In the genomic region with DNA sequence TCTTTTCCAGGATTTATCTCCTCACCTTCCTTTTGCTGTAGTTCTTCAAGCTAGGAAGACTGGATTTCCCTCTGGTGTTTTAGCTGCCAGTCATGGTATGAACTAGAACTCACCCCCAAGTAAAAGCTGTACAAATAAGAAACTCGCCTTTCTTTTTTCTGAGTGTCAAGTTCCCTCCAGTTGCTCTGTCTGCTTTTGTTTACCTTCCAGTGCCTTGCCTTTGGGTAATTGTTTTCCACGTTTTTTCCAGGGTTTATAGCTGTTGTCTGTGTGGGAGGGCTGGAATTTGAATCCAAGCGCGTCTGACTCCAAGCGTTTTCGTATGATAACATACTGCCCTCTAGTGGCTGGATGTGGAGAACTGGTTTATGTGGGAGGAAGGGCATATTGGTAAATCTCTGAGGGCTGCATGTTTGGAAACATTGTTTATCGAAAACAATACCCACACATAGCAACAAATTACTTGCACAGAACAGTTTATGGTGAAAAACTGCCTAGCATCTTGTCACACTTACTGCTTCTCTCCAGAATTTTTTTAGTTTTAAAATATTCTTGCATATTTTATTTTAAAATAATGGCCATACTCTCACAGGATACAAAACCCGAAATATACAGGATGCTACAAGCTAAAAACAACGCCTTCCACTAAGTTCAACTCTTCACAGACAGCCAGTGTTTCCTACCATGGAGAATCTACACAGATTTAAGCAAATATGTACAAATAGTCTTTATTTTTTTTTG, we compare ENCODE assay signal across 8 cellular contexts. TPM values are rescaled to one million over a fixed set of nuclear protein-coding genes. Genes with fewer than 3 reads are reported as not detected.
DNase-seq lines count a peak whose midpoint lies in the region; ATAC-seq and TF ChIP-seq lines count a peak whose summit lies in the region.

No MANE protein-coding gene starts in this region.

- no peaks in the 10 kb centered on the region for H3K9me3 ChIP-seq in OCI-LY3 (ENCODE audit: insufficient read depth, low read length)

- H3K4me3 ChIP-seq in OCI-LY3 (ENCODE audit: low read length) (peak overlapping the region; percentile 53), fibroblast of mammary gland (ENCODE audit: control insufficient read depth, low read depth, low read length) (no peak overlapping the region)

- peak overlapping the region; percentile 82 for H2AFZ ChIP-seq in OCI-LY3 (ENCODE audit: low read depth, low read length)

- H3K4me2 ChIP-seq in OCI-LY3 (ENCODE audit: low read length), result peak overlapping the region; percentile 71

- peaks cover 1% of the 10 kb centered on the region for H3K36me3 Mint-ChIP-seq in activated T-cell treated with anti-CD3 and anti-CD28 coated beads, Interleukin-2, amount 50 U/mL, for 4 hours (ENCODE audit: insufficient read depth)
- H3K36me3 Mint-ChIP-seq in nephron (ENCODE audit: low read depth), result peaks cover 6% of the 10 kb centered on the region

- peaks cover 3% of the 10 kb centered on the region; the same call in 1 of the 2 replicates for H3K4me1 ChIP-seq in OCI-LY3 (ENCODE audit: low read length)

- TF ChIP-seq CTCF in OCI-LY3 (IDR thresholded peaks at IDR 0.05; ENCODE audit: low read depth, low read length) (peak; percentile 99), fibroblast of mammary gland (conservative IDR thresholded peaks at IDR 0.05; ENCODE audit: control insufficient read depth, insufficient read depth, low read depth, low read length) (peak; percentile 83), nephron (IDR thresholded peaks at IDR 0.05; ENCODE audit: unreplicated experiment in 3 of 3) (peak; percentile 80 to 83 (median 83))

- no peaks in the 10 kb centered on the region for H3K36me3 ChIP-seq in OCI-LY3 (replicated peaks; ENCODE audit: low read depth, low read length)

- TF ChIP-seq RAD21 in Ishikawa (IDR thresholded peaks at IDR 0.05; ENCODE audit: low read depth), result peak; percentile 95

- peak overlapping the region; percentile 77 to 78 (median 78) for H3K27ac Mint-ChIP-seq in nephron

- ATAC-seq in activated T-cell treated with anti-CD3 and anti-CD28 coated beads, Interleukin-2, amount 50 U/mL, for 4 hours, result peak; percentile 72
- ATAC-seq in HG02884 (IDR thresholded peaks at IDR 0.05; ENCODE audit: unreplicated experiment) (no peak), GM19467 (IDR thresholded peaks at IDR 0.05; ENCODE audit: unreplicated experiment) (no peak)

- no peak overlapping the region for H3K9ac ChIP-seq in OCI-LY3 (ENCODE audit: low read length)

- DNase-seq in DMS79 (lab: John Stamatoyannopoulos, UW), result peak; percentile 80
- peak; percentile 53 for DNase-seq in activated T-cell treated with anti-CD3 and anti-CD28 coated beads, Interleukin-2, amount 50 U/mL, for 4 hours
- DNase-seq in fibroblast of mammary gland (ENCODE audit: low read depth), result peak; percentile 93

- no peak for TF ChIP-seq EP300 in Ishikawa (IDR thresholded peaks at IDR 0.05; ENCODE audit: borderline replicate concordance)

- no peaks in the 10 kb centered on the region for H3K9me3 Mint-ChIP-seq in activated T-cell treated with anti-CD3 and anti-CD28 coated beads, Interleukin-2, amount 50 U/mL, for 4 hours
- no peaks in the 10 kb centered on the region for H3K9me3 Mint-ChIP-seq in nephron

- H3K79me2 ChIP-seq in OCI-LY3 (ENCODE audit: low read length), result no peaks in the 10 kb centered on the region

- H3K4me1 Mint-ChIP-seq in activated T-cell treated with anti-CD3 and anti-CD28 coated beads, Interleukin-2, amount 50 U/mL, for 4 hours (ENCODE audit: low read depth), result peaks cover 43% of the 10 kb centered on the region
- H3K4me1 Mint-ChIP-seq in nephron, result peaks cover 14% of the 10 kb centered on the region

- H3K27ac ChIP-seq in OCI-LY3 (ENCODE audit: low read length), result no peak overlapping the region

- H3K4me3 Mint-ChIP-seq in activated T-cell treated with anti-CD3 and anti-CD28 coated beads, Interleukin-2, amount 50 U/mL, for 4 hours, result peak overlapping the region; percentile 73
- peak overlapping the region in 2 of 3 experiments; percentile 2 to 24 for H3K4me3 Mint-ChIP-seq in nephron

- H3K27me3 Mint-ChIP-seq in activated T-cell treated with anti-CD3 and anti-CD28 coated beads, Interleukin-2, amount 50 U/mL, for 4 hours (ENCODE audit: low read depth), result no peaks in the 10 kb centered on the region
- no peaks in the 10 kb centered on the region for H3K27me3 Mint-ChIP-seq in nephron (ENCODE audit: low read depth)

- H3K27me3 ChIP-seq in OCI-LY3 (ENCODE audit: low read depth, low read length), result no peaks in the 10 kb centered on the region

- no peaks in the 10 kb centered on the region for H4K20me1 ChIP-seq in OCI-LY3 (ENCODE audit: insufficient read depth, low read length)

TF ChIP-seq in Ishikawa, 13 proteins besides CTCF, POLR2A, EP300 and RAD21:
- TF ChIP-seq TEAD4 (IDR thresholded peaks at IDR 0.05) (peak; percentile 74), YY1 (IDR thresholded peaks at IDR 0.05; ENCODE audit: low read depth) (no peak), NFIC (IDR thresholded peaks at IDR 0.05) (no peak), CREB1 (IDR thresholded peaks at IDR 0.05; ENCODE audit: low read depth) (no peak), FOXM1 (IDR thresholded peaks at IDR 0.05; ENCODE audit: borderline replicate concordance, low read depth) (peak; percentile 41; the same call in 1 of the 2 replicates), ZBTB7A (IDR thresholded peaks at IDR 0.05; ENCODE audit: low read depth) (no peak), EGR1 (IDR thresholded peaks at IDR 0.05) (0 out of 2 replicates have a peak, but pooled peaks have one; percentile 49), USF1 (IDR thresholded peaks at IDR 0.05) (no peak), TAF1 (IDR thresholded peaks at IDR 0.05; ENCODE audit: low read depth) (no peak)
- TF ChIP-seq, protein P1, sequence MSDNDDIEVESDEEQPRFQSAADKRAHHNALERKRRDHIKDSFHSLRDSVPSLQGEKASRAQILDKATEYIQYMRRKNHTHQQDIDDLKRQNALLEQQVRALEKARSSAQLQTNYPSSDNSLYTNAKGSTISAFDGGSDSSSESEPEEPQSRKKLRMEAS (IDR thresholded peaks at IDR 0.05), result no peak
- TF ChIP-seq, protein P2, sequence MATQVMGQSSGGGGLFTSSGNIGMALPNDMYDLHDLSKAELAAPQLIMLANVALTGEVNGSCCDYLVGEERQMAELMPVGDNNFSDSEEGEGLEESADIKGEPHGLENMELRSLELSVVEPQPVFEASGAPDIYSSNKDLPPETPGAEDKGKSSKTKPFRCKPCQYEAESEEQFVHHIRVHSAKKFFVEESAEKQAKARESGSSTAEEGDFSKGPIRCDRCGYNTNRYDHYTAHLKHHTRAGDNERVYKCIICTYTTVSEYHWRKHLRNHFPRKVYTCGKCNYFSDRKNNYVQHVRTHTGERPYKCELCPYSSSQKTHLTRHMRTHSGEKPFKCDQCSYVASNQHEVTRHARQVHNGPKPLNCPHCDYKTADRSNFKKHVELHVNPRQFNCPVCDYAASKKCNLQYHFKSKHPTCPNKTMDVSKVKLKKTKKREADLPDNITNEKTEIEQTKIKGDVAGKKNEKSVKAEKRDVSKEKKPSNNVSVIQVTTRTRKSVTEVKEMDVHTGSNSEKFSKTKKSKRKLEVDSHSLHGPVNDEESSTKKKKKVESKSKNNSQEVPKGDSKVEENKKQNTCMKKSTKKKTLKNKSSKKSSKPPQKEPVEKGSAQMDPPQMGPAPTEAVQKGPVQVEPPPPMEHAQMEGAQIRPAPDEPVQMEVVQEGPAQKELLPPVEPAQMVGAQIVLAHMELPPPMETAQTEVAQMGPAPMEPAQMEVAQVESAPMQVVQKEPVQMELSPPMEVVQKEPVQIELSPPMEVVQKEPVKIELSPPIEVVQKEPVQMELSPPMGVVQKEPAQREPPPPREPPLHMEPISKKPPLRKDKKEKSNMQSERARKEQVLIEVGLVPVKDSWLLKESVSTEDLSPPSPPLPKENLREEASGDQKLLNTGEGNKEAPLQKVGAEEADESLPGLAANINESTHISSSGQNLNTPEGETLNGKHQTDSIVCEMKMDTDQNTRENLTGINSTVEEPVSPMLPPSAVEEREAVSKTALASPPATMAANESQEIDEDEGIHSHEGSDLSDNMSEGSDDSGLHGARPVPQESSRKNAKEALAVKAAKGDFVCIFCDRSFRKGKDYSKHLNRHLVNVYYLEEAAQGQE (IDR thresholded peaks at IDR 0.05; ENCODE audit: low read depth), result no peak

RNA-seq across cellular contexts. Expression of gene RCN3, which starts 19.2 kb away (rescaled TPM):
- total RNA-seq in activated T-cell treated with anti-CD3 and anti-CD28 coated beads, Interleukin-2, amount 50 U/mL, for 4 hours, result 1 to 10 TPM; 2.4 to 4.0 (median 3.5) TPM

RNA-seq across cellular contexts. Expression of gene NOSIP, which starts 33.4 kb away (rescaled TPM):
- total RNA-seq in activated T-cell treated with anti-CD3 and anti-CD28 coated beads, Interleukin-2, amount 50 U/mL, for 4 hours, result 10 to 100 TPM; 86.0 to 89.6 (median 87.0) TPM

RNA-seq across cellular contexts. Expression of gene PRRG2, which starts 34.1 kb away (rescaled TPM):
- 1 to 10 TPM; 1.0 to 1.4 (median 1.3) TPM for total RNA-seq in activated T-cell treated with anti-CD3 and anti-CD28 coated beads, Interleukin-2, amount 50 U/mL, for 4 hours

RNA-seq across cellular contexts. Expression of gene FCGRT, which starts 34.5 kb away (rescaled TPM):
- total RNA-seq in activated T-cell treated with anti-CD3 and anti-CD28 coated beads, Interleukin-2, amount 50 U/mL, for 4 hours, result 1 to 10 TPM; 5.8 to 9.5 (median 8.9) TPM

RNA-seq across cellular contexts. Expression of gene PRR12, which starts 44.0 kb away (rescaled TPM):
- 10 to 100 TPM; 28.0 to 33.1 (median 28.7) TPM for total RNA-seq in activated T-cell treated with anti-CD3 and anti-CD28 coated beads, Interleukin-2, amount 50 U/mL, for 4 hours

Comparison
In these comparisons a context has a peak if more than half of its experiments do, and no peak if none do; other contexts are left out.
1. ATAC-seq: peak in activated T-cell treated with anti-CD3 and anti-CD28 coated beads, Interleukin-2, amount 50 U/mL, for 4 hours (2 of 2); none in HG02884 (single experiment) and GM19467 (single experiment).
2. Peak in every context shown above with its lines, with median percentiles within 50 percentile points of each other: DNase-seq and CTCF ChIP-seq.